In genomic region chr7:135147341-135147898, GRCh38 we compare ENCODE assay signal across 8 cellular contexts.
A peak's percentile ranks its signal among the peaks of the same experiment; 100 is the strongest.
DNase-seq lines count a peak whose midpoint lies in the region; FAIRE-seq lines count a peak whose summit lies in the region.

No MANE protein-coding gene starts in this region.

- H3K27me3 ChIP-seq in mucosa of stomach (ENCODE audit: control insufficient read depth, insufficient read depth, low read length), result no peaks in the 10 kb centered on the region

- H3K36me3 ChIP-seq in mucosa of stomach (ENCODE audit: control insufficient read depth, insufficient read depth, low read length), result peaks cover 8% of the 10 kb centered on the region

- H3K4me3 ChIP-seq in mucosa of stomach (ENCODE audit: low read length), result peak overlapping the region; percentile 48

- peak; percentile 80 for FAIRE-seq in GM19239 (lab: Jason Lieb, UNC)

- no peak for DNase-seq in GM19239 (ENCODE audit: insufficient read length, low spot score)
- DNase-seq in KBM-7, result peak; percentile 47
- peak; percentile 22 for DNase-seq in central memory CD4-positive, alpha-beta T cell
- no peak for DNase-seq in DMS153 (lab: John Stamatoyannopoulos, UW)
- no peak for DNase-seq in NCI-H1694 treated with DMSO at 0.1 percent for 48 hours (lab: John Stamatoyannopoulos, UW)
- DNase-seq in kidney glomerular epithelial cell (lab: John Stamatoyannopoulos, UW), result no peak
- no peak for DNase-seq in NCI-H446 (lab: John Stamatoyannopoulos, UW)

- in situ Hi-C loops in KBM-7 (cut with MboI; ENCODE audit: low pct_unique_long_range_greater_than_20kb, low sequenced_read_pairs), result no loop called here

- H3K4me1 ChIP-seq in mucosa of stomach (ENCODE audit: control insufficient read depth, insufficient read depth, low read length), result peaks cover 7% of the 10 kb centered on the region

- H3K9me3 ChIP-seq in mucosa of stomach (ENCODE audit: control insufficient read depth, low read length), result no peaks in the 10 kb centered on the region

- H3K9ac ChIP-seq in mucosa of stomach (ENCODE audit: low read length), result peak overlapping the region; percentile 66

Comparison
In these comparisons a context has a peak if more than half of its experiments do, and no peak if none do; other contexts are left out.
1. DNase-seq: peak in KBM-7 (single experiment) and central memory CD4-positive, alpha-beta T cell (single experiment); none in GM19239 (single experiment), DMS153 (single experiment), NCI-H1694 treated with DMSO at 0.1 percent for 48 hours (single experiment), kidney glomerular epithelial cell (single experiment) and NCI-H446 (0 of 2).